ENCODE assay signal across 9 cellular contexts in genomic region chr7:6531492-6532279, GRCh38. TPM values are rescaled to one million over a fixed set of nuclear protein-coding genes. Genes with fewer than 3 reads are reported as not detected.
DNase-seq lines count a peak whose midpoint lies in the region; ATAC-seq and TF ChIP-seq lines count a peak whose summit lies in the region.
"Had no signal": no experiment of that assay in that cellular context is flagged by ENCODE, and none has a peak within 500 bp of the region (broad histone marks: within the 10 kb centered on the region; RNA-seq: fewer than 3 reads in every experiment).

No MANE protein-coding gene starts in this region.

- DNase-seq in DND-41: no peak
- DNase-seq in chondrocyte (ENCODE audit: low spot score): no peak
- DNase-seq in neural crest cell (ENCODE audit: low read depth, low spot score): no peak
- no peak for DNase-seq in A172 (ENCODE audit: low spot score)
- no peak for DNase-seq in adrenal gland
- DNase-seq: GF-D8, SIG-M5 had no signal

- H3K27me3 ChIP-seq in DND-41 (ENCODE audit: insufficient read depth, low read length, poor library complexity): peaks cover 44% of the 10 kb centered on the region
- peaks cover 89% of the 10 kb centered on the region for H3K27me3 ChIP-seq in HUES48 (ENCODE audit: control insufficient read depth, insufficient read depth, low read length)
- H3K27me3 ChIP-seq in adrenal gland: peaks cover 40% of the 10 kb centered on the region

- ATAC-seq in DND-41 (ENCODE audit: insufficient read depth, low read depth) (no peak; the same call in 2 of the 3 replicates), GM19351 (IDR thresholded peaks at IDR 0.05; ENCODE audit: unreplicated experiment) (no peak)

- peak overlapping the region in 1 of 2 experiments; percentile 55; a peak in 1 of 4 replicates for H3K4me3 ChIP-seq in DND-41 (ENCODE audit: low read depth in 1 of 2, low read length in 2 of 2)
- H3K4me3 ChIP-seq in HUES48 (ENCODE audit: low read depth, low read length): peak overlapping the region; percentile 80
- no peak overlapping the region for H3K4me3 ChIP-seq in adrenal gland

- H3K27ac Mint-ChIP-seq in chondrocyte (ENCODE audit: unreplicated experiment) (no peak overlapping the region), neural crest cell (ENCODE audit: unreplicated experiment) (no peak overlapping the region)

- H3K36me3 Mint-ChIP-seq in chondrocyte (ENCODE audit: low read depth) (peaks cover 3% of the 10 kb centered on the region), neural crest cell (ENCODE audit: low read depth) (no peaks in the 10 kb centered on the region)

- H3K27ac ChIP-seq in DND-41 (ENCODE audit: low read length) (no peak overlapping the region), HUES48 (ENCODE audit: low read depth, low read length) (no peak overlapping the region), adrenal gland (no peak overlapping the region)

- H3K79me2 ChIP-seq in DND-41 (ENCODE audit: insufficient read depth, low read length): no peaks in the 10 kb centered on the region

- H3K4me3 Mint-ChIP-seq in chondrocyte (ENCODE audit: unreplicated experiment): peak overlapping the region; percentile 33
- H3K4me3 Mint-ChIP-seq in neural crest cell: peak overlapping the region; percentile 85

- no peak overlapping the region; the same call in 1 of the 2 replicates for H2AFZ ChIP-seq in DND-41 (ENCODE audit: low read depth, low read length)

- H3K27me3 Mint-ChIP-seq in chondrocyte (ENCODE audit: low read depth): peaks cover 48% of the 10 kb centered on the region
- H3K27me3 Mint-ChIP-seq in neural crest cell (ENCODE audit: low read depth): peaks cover 87% of the 10 kb centered on the region

- TF ChIP-seq CTCF in DND-41 (IDR thresholded peaks at IDR 0.05; ENCODE audit: borderline replicate concordance, extremely low read depth, low read length, poor library complexity, severe bottlenecking): no peak
- TF ChIP-seq CTCF in chondrocyte (IDR thresholded peaks at IDR 0.05): no peak
- no peak for TF ChIP-seq CTCF in neural crest cell (conservative IDR thresholded peaks at IDR 0.05)
- no peak for TF ChIP-seq CTCF in adrenal gland (IDR thresholded peaks at IDR 0.05)

- H3K4me1 Mint-ChIP-seq in chondrocyte (ENCODE audit: low read depth) (peaks cover 7% of the 10 kb centered on the region), neural crest cell (peaks cover 9% of the 10 kb centered on the region)

- no peaks in the 10 kb centered on the region for H3K9me3 Mint-ChIP-seq in chondrocyte (ENCODE audit: low read depth)
- H3K9me3 Mint-ChIP-seq in neural crest cell: no peaks in the 10 kb centered on the region

- intact Hi-C loops in adrenal gland (cut with DNase I): no loop called here

- TF ChIP-seq POLR2A in adrenal gland (IDR thresholded peaks at IDR 0.05): no peak

- H3K4me1 ChIP-seq in DND-41 (ENCODE audit: insufficient read depth, low read length) (peaks cover 20% of the 10 kb centered on the region), HUES48 (ENCODE audit: control insufficient read depth, insufficient read depth, low read length) (no peaks in the 10 kb centered on the region; the same call in 1 of the 2 replicates), adrenal gland (replicated peaks in 1 of 2) (no peaks in the 10 kb centered on the region)

- H3K9me3 ChIP-seq in DND-41 (ENCODE audit: insufficient read depth, low read length, severe bottlenecking) (no peaks in the 10 kb centered on the region), HUES48 (ENCODE audit: control insufficient read depth, insufficient read depth, low read length) (no peaks in the 10 kb centered on the region), adrenal gland (replicated peaks in 1 of 3) (no peaks in the 10 kb centered on the region)

- no peaks in the 10 kb centered on the region for H3K36me3 ChIP-seq in DND-41 (ENCODE audit: insufficient read depth, low read length)
- H3K36me3 ChIP-seq in HUES48 (ENCODE audit: control insufficient read depth, insufficient read depth, low read length): no peaks in the 10 kb centered on the region
- no peaks in the 10 kb centered on the region for H3K36me3 ChIP-seq in adrenal gland (replicated peaks in 1 of 2)

- no peaks in the 10 kb centered on the region; the same call in none of the 2 replicates for H4K20me1 ChIP-seq in DND-41 (ENCODE audit: insufficient read depth, low read length)

- peak overlapping the region; percentile 71 for H3K4me2 ChIP-seq in DND-41 (ENCODE audit: insufficient read depth, low read length)

- WGBS in adrenal gland, 4 donors: 26 to 48% (median 28%) methylated on average over 14 to 19 of the region's 19 CpGs

- H3K9ac ChIP-seq in DND-41 (ENCODE audit: low read depth, low read length): no peak overlapping the region
- no peak overlapping the region for H3K9ac ChIP-seq in HUES48 (ENCODE audit: low read depth, low read length)

RNA-seq across cellular contexts. Expression of gene GRID2IP, which starts 19.6 kb away (rescaled TPM):
- 0.15 to 0.20 TPM in 2 of 3 replicates, not detected in the other for total RNA-seq in chondrocyte
- total RNA-seq in neural crest cell: 0.54 and 0.61 TPM in 2 replicates
- total RNA-seq in A172 (2014; rRNA removed; shearing (Covaris generic)): 0.03 and 0.22 TPM in 2 replicates
- 1 to 10 TPM in 4 of 8 donors, under 1 TPM in 3, not detected in 1; 0.11 to 1.8 (median 1.2) TPM for total RNA-seq in adrenal gland
- polyA plus RNA-seq in adrenal gland: under 1 TPM; 0.11 to 0.24 (median 0.24) TPM

RNA-seq across cellular contexts. Expression of gene ZDHHC4, which starts 45.6 kb away (rescaled TPM):
- total RNA-seq in chondrocyte: 44.0 to 60.5 TPM (median 50.6 TPM) in 3 replicates
- total RNA-seq in neural crest cell: 74.3 and 78.6 TPM in 2 replicates
- 66.0 and 69.1 TPM in 2 replicates for total RNA-seq in A172 (2014; rRNA removed; shearing (Covaris generic))
- 100 to 1,000 TPM in 1 of 8 donors, 10 to 100 TPM in 7; 49.9 to 115 (median 74.0) TPM for total RNA-seq in adrenal gland
- polyA plus RNA-seq in adrenal gland: 10 to 100 TPM; 38.5 to 53.5 (median 46.3) TPM

RNA-seq across cellular contexts. Expression of gene KDELR2, which starts 47.7 kb away (rescaled TPM):
- total RNA-seq in chondrocyte (303 to 382 TPM (median 312 TPM) in 3 replicates), neural crest cell (100 and 108 TPM in 2 replicates), adrenal gland (100 to 1,000 TPM in 2 of 8 donors, 10 to 100 TPM in 6; 48.2 to 210 (median 91.9) TPM)
- total RNA-seq in A172 (2014; rRNA removed; shearing (Covaris generic)): 181 and 208 TPM in 2 replicates
- 100 to 1,000 TPM in 1 of 3 donors, 10 to 100 TPM in 2; 48.1 to 168 (median 55.0) TPM for polyA plus RNA-seq in adrenal gland

RNA-seq across cellular contexts. Expression of gene INTS15, which starts 58.1 kb away (rescaled TPM):
- 30.0 to 32.5 TPM (median 31.3 TPM) in 3 replicates for total RNA-seq in chondrocyte
- total RNA-seq in neural crest cell: 50.4 and 55.7 TPM in 2 replicates
- total RNA-seq in A172 (2014; rRNA removed; shearing (Covaris generic)): 28.3 and 30.0 TPM in 2 replicates
- 10 to 100 TPM; 24.2 to 36.2 (median 27.4) TPM for total RNA-seq in adrenal gland
- 10 to 100 TPM; 18.1 to 25.3 (median 22.2) TPM for polyA plus RNA-seq in adrenal gland
